1 cellular context compared by ENCODE assay signal in the genomic region with DNA sequence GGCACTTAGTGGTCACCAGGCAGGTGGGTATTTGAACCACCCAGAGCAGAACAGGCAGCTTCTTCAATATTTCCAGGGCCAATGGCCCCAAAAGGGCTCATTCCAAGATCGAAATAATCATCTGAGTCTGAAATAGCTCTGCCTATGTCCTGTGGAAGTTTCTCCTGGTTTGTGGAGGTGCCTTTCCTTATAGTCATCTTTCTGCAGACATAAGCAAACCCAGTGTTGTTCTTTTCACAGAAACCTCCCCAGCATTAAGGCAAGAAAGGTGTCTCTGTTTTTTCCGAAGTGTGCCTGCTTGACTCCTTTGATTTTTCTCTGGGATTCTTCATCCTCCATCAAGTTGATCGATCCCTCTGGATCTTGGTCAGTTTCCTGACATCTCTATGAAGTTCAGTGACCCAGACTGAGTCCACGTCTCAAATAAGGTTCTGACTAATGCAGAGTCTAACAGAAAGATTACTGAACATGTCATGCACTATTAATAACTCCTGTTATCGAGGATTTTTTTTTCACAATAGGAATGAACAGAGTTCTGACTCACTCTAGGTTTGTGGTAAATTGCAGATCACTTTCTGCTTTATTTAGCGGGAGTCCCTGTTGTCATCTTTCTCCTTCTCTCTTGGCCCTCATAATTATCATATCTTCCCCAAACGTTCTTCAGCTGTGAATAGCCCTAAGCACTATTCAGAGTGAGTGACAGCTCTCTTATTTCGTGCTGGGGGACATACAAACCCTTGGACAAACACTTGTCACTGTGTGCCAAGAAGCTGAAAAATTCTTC.
A peak's percentile ranks its signal among the peaks of the same experiment; 100 is the strongest.
TF ChIP-seq lines count a peak whose summit lies in the region.

No MANE protein-coding gene starts in this region.

TF ChIP-seq in endothelial cell of umbilical vein, 7 proteins besides CTCF, POLR2A, EP300 and RAD21:
- TF ChIP-seq FOS (IDR thresholded peaks at IDR 0.05; ENCODE audit: borderline replicate concordance, insufficient read depth, low read length) (peak; percentile 90), GATA2 (IDR thresholded peaks at IDR 0.05; ENCODE audit: insufficient read depth, insufficient read length, low read depth, low read length) (peak; percentile 49), JUN (IDR thresholded peaks at IDR 0.05; ENCODE audit: borderline replicate concordance, insufficient read depth, insufficient read length, low read depth) (peak; percentile 91), POLR2AphosphoS5 (IDR thresholded peaks at IDR 0.05; ENCODE audit: insufficient read depth, low read depth, low read length) (no peak), MYC (IDR thresholded peaks at IDR 0.05; ENCODE audit: low read depth, low read length) (no peak), EZH2 (IDR thresholded peaks at IDR 0.05; ENCODE audit: borderline replicate concordance, low read depth, low read length, severe bottlenecking) (no peak)
- TF ChIP-seq, protein P1, sequence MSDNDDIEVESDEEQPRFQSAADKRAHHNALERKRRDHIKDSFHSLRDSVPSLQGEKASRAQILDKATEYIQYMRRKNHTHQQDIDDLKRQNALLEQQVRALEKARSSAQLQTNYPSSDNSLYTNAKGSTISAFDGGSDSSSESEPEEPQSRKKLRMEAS (IDR thresholded peaks at IDR 0.05; ENCODE audit: insufficient read depth, insufficient read length) = no peak
